Comparison of ENCODE assay signal across 8 cellular contexts in the genomic region with DNA sequence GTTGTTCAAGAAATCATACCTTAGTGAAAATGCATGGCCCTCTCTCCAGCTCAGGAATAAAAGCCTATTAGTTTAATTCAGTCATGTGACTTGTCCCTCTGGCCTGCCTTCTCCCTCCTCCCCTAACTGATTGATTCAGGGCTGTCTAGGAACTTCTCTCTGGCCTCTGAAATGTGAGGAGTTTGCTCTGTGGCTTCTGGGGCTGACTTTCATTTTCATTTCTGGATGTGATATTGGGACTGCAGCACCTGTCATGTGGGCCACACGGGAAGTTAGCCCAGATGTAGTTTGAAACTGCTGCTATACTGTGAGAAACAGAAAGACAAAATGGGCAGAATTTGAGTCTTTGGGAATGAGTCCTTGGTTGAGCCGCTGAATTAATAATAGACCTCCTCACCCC. TPM values are rescaled to one million over a fixed set of nuclear protein-coding genes. Genes with fewer than 3 reads are reported as not detected.
DNase-seq lines count a peak whose midpoint lies in the region; ATAC-seq and TF ChIP-seq lines count a peak whose summit lies in the region.

No MANE protein-coding gene starts in this region.

- H3K4me3 Mint-ChIP-seq in T-helper 2 cell treated with Interferon-gamma antibody and Interleukin-4, amounts not matched to agents 5 μg/mL and 100 μg/mL, for 36 hours = peak overlapping the region; percentile 81

- intact Hi-C loops in lower leg skin (cut with DNase I; ENCODE audit: low total_unique reads) = no loop called here

- H3K4me3 ChIP-seq in choroid plexus epithelial cell (ENCODE audit: low read depth, low read length) (no peak overlapping the region), lower leg skin (ENCODE audit: low read depth, poor library complexity, severe bottlenecking) (no peak overlapping the region)

- peaks cover 44% of the 10 kb centered on the region for H3K4me1 Mint-ChIP-seq in T-helper 2 cell treated with Interferon-gamma antibody and Interleukin-4, amounts not matched to agents 5 μg/mL and 100 μg/mL, for 36 hours (ENCODE audit: low read depth)

- TF ChIP-seq CTCF in choroid plexus epithelial cell (conservative IDR thresholded peaks at IDR 0.05; ENCODE audit: low read depth, low read length) = no peak
- TF ChIP-seq CTCF in lower leg skin (IDR thresholded peaks at IDR 0.05) = no peak

- ATAC-seq in GM19467 (IDR thresholded peaks at IDR 0.05; ENCODE audit: unreplicated experiment) = peak; percentile 95
- peak; percentile 92 for ATAC-seq in HG03521 (IDR thresholded peaks at IDR 0.05; ENCODE audit: unreplicated experiment)

- WGBS in lower leg skin, 2 donors = 34 to 38% methylated on average over 2 of the region's 2 CpGs

- no peaks in the 10 kb centered on the region for H3K9me3 Mint-ChIP-seq in T-helper 2 cell treated with Interferon-gamma antibody and Interleukin-4, amounts not matched to agents 5 μg/mL and 100 μg/mL, for 36 hours

- peaks cover 10% of the 10 kb centered on the region for H3K36me3 Mint-ChIP-seq in T-helper 2 cell treated with Interferon-gamma antibody and Interleukin-4, amounts not matched to agents 5 μg/mL and 100 μg/mL, for 36 hours (ENCODE audit: low read depth)

- peak; percentile 58 for DNase-seq in DMS53 (lab: John Stamatoyannopoulos, UW)
- DNase-seq in T-helper 2 cell treated with Interferon-gamma antibody and Interleukin-4, amounts not matched to agents 5 μg/mL and 100 μg/mL, for 36 hours (ENCODE audit: low spot score) = peak; percentile 67
- DNase-seq in choroid plexus epithelial cell (ENCODE audit: low read depth) = peak; percentile 51
- peak; percentile 61 for DNase-seq in pons (ENCODE audit: low spot score)
- no peak for DNase-seq in NCI-H2081 (lab: John Stamatoyannopoulos, UW)
- no peak for DNase-seq in lower leg skin (ENCODE audit: low spot score in 2 of 2)

- no peaks in the 10 kb centered on the region for H3K27me3 Mint-ChIP-seq in T-helper 2 cell treated with Interferon-gamma antibody and Interleukin-4, amounts not matched to agents 5 μg/mL and 100 μg/mL, for 36 hours (ENCODE audit: low read depth)

- no peak for TF ChIP-seq POLR2A in lower leg skin (IDR thresholded peaks at IDR 0.05)

- H3K27ac Mint-ChIP-seq in T-helper 2 cell treated with Interferon-gamma antibody and Interleukin-4, amounts not matched to agents 5 μg/mL and 100 μg/mL, for 36 hours = peak overlapping the region; percentile 87

RNA-seq across cellular contexts. Expression of a gene that starts 44.8 kb away (rescaled TPM):
- total RNA-seq in lower leg skin = 10 to 100 TPM in 2 of 4 donors, 1 to 10 TPM in 2; 4.8 to 13.7 (median 8.2) TPM

Comparison
In these comparisons a context has a peak if more than half of its experiments do, and no peak if none do; other contexts are left out.
1. DNase-seq: peak in DMS53 (single experiment), T-helper 2 cell treated with Interferon-gamma antibody and Interleukin-4, amounts not matched to agents 5 μg/mL and 100 μg/mL, for 36 hours (single experiment), choroid plexus epithelial cell (single experiment) and pons (single experiment); none in NCI-H2081 (0 of 2) and lower leg skin (0 of 2).